Comparison of ENCODE assay signal across 32 cellular contexts in genomic region chr13:43016226-43016625, GRCh38.
"Had no signal": no experiment of that assay in that cellular context is flagged by ENCODE, and none has a peak within 500 bp of the region (broad histone marks: within the 10 kb centered on the region; RNA-seq: fewer than 3 reads in every experiment).

No MANE protein-coding gene starts in this region.

- DNase-seq: activated B cell treated with CpG ODN at 0.5 μM for 24 hours; activated CD4-positive, alpha-beta memory T cell treated with anti-CD3 and anti-CD28 coated beads, Interleukin-2, amount 10 ng/mL, durations not matched to agents 7 days and 5 days; activated CD4-positive, alpha-beta T cell treated with anti-CD3 and anti-CD28 coated beads for 36 hours; activated CD4-positive, alpha-beta T cell treated with anti-CD3 and anti-CD28 coated beads, Interleukin-2, amount 10 ng/mL, durations not matched to agents 24 days and 14 days; activated CD4-positive, CD25-positive, alpha-beta regulatory T cell treated with anti-CD3 and anti-CD28 coated beads, Interleukin-2, amount 50 U/mL, for 72 hours; activated CD8-positive, alpha-beta memory T cell treated with anti-CD3 and anti-CD28 coated beads, Interleukin-2, amount 50 U/mL, for 48 hours; activated gamma-delta T cell; activated naive CD4-positive, alpha-beta T cell; activated naive CD4-positive, alpha-beta T cell treated with anti-CD3 and anti-CD28 coated beads, Interleukin-2, amount 10 ng/mL, durations not matched to agents 7 days and 5 days; activated naive CD8-positive, alpha-beta T cell treated with anti-CD3 and anti-CD28 coated beads, Interleukin-2, amount 10 ng/mL, durations not matched to agents 7 days and 5 days; activated T-cell treated with anti-CD3 and anti-CD28 coated beads for 4 hours; activated T-cell treated with anti-CD3 and anti-CD28 coated beads, Interleukin-2, amount 50 U/mL, for 24 hours; activated T-cell treated with anti-CD3 and anti-CD28 coated beads, Interleukin-2, amount 50 U/mL, for 72 hours; caudate nucleus; colonic mucosa; effector CD8-positive, alpha-beta T cell; foreskin fibroblast; head of caudate nucleus; SW 1271; T-helper 1 cell; T-helper 17 cell; T1000 had no signal

- H3K9me3 ChIP-seq: ascending aorta, colonic mucosa had no signal

- H3K4me3 Mint-ChIP-seq: activated B cell treated with CpG ODN at 0.5 μM for 24 hours; activated CD4-positive, alpha-beta memory T cell treated with anti-CD3 and anti-CD28 coated beads, Interleukin-2, amount 10 ng/mL, durations not matched to agents 7 days and 5 days; activated CD4-positive, alpha-beta T cell treated with anti-CD3 and anti-CD28 coated beads for 36 hours; activated CD4-positive, alpha-beta T cell treated with anti-CD3 and anti-CD28 coated beads, Interleukin-2, amount 10 ng/mL, durations not matched to agents 24 days and 14 days; activated naive CD4-positive, alpha-beta T cell treated with anti-CD3 and anti-CD28 coated beads, Interleukin-2, amount 10 ng/mL, durations not matched to agents 7 days and 5 days; activated naive CD8-positive, alpha-beta T cell treated with anti-CD3 and anti-CD28 coated beads, Interleukin-2, amount 10 ng/mL, durations not matched to agents 7 days and 5 days; activated T-cell treated with anti-CD3 and anti-CD28 coated beads, Interleukin-2, amount 50 U/mL, for 24 hours; activated T-cell treated with anti-CD3 and anti-CD28 coated beads, Interleukin-2, amount 50 U/mL, for 72 hours; brain; T-helper 17 cell; T-helper 2 cell treated with Interferon-gamma antibody and Interleukin-4, amounts not matched to agents 5 μg/mL and 100 μg/mL, for 36 hours had no signal

- H3K4me1 Mint-ChIP-seq: activated B cell treated with CpG ODN at 0.5 μM for 24 hours; activated CD4-positive, alpha-beta memory T cell treated with anti-CD3 and anti-CD28 coated beads, Interleukin-2, amount 10 ng/mL, durations not matched to agents 7 days and 5 days; activated CD4-positive, alpha-beta T cell treated with anti-CD3 and anti-CD28 coated beads for 36 hours; activated CD4-positive, alpha-beta T cell treated with anti-CD3 and anti-CD28 coated beads, Interleukin-2, amount 10 ng/mL, durations not matched to agents 24 days and 14 days; activated naive CD4-positive, alpha-beta T cell treated with anti-CD3 and anti-CD28 coated beads, Interleukin-2, amount 10 ng/mL, durations not matched to agents 7 days and 5 days; activated naive CD8-positive, alpha-beta T cell treated with anti-CD3 and anti-CD28 coated beads, Interleukin-2, amount 10 ng/mL, durations not matched to agents 7 days and 5 days; T-helper 17 cell had no signal

- H3K4me3 ChIP-seq: ascending aorta, colonic mucosa had no signal

- H3K36me3 ChIP-seq: ascending aorta, colonic mucosa had no signal

- H3K27me3 Mint-ChIP-seq: activated B cell treated with CpG ODN at 0.5 μM for 24 hours; activated CD4-positive, alpha-beta memory T cell treated with anti-CD3 and anti-CD28 coated beads, Interleukin-2, amount 10 ng/mL, durations not matched to agents 7 days and 5 days; activated CD4-positive, alpha-beta T cell treated with anti-CD3 and anti-CD28 coated beads for 36 hours; activated naive CD8-positive, alpha-beta T cell treated with anti-CD3 and anti-CD28 coated beads, Interleukin-2, amount 10 ng/mL, durations not matched to agents 7 days and 5 days; activated T-cell treated with anti-CD3 and anti-CD28 coated beads, Interleukin-2, amount 50 U/mL, for 24 hours; brain; T-helper 17 cell had no signal

- H3K4me1 ChIP-seq: ascending aorta, colonic mucosa had no signal

- H3K9me3 Mint-ChIP-seq: activated B cell treated with CpG ODN at 0.5 μM for 24 hours; activated CD4-positive, alpha-beta memory T cell treated with anti-CD3 and anti-CD28 coated beads, Interleukin-2, amount 10 ng/mL, durations not matched to agents 7 days and 5 days; activated CD4-positive, alpha-beta T cell treated with anti-CD3 and anti-CD28 coated beads, Interleukin-2, amount 10 ng/mL, durations not matched to agents 24 days and 14 days; activated naive CD4-positive, alpha-beta T cell treated with anti-CD3 and anti-CD28 coated beads, Interleukin-2, amount 10 ng/mL, durations not matched to agents 7 days and 5 days; activated naive CD4-positive, alpha-beta T cell treated with anti-CD3 and anti-CD28 coated beads, Interleukin-2, amount 50 U/mL, for 72 hours; activated naive CD8-positive, alpha-beta T cell treated with anti-CD3 and anti-CD28 coated beads, Interleukin-2, amount 10 ng/mL, durations not matched to agents 7 days and 5 days; activated T-cell treated with anti-CD3 and anti-CD28 coated beads, Interleukin-2, amount 50 U/mL, for 24 hours; activated T-cell treated with anti-CD3 and anti-CD28 coated beads, Interleukin-2, amount 50 U/mL, for 72 hours; T-helper 2 cell treated with Interferon-gamma antibody and Interleukin-4, amounts not matched to agents 5 μg/mL and 100 μg/mL, for 36 hours had no signal

- FAIRE-seq: endometrium, endothelial cell of umbilical vein, frontal cortex, TTC549 had no signal

- H3K36me3 Mint-ChIP-seq: activated naive CD4-positive, alpha-beta T cell treated with anti-CD3 and anti-CD28 coated beads, Interleukin-2, amount 10 ng/mL, durations not matched to agents 7 days and 5 days; activated naive CD4-positive, alpha-beta T cell treated with anti-CD3 and anti-CD28 coated beads, Interleukin-2, amount 50 U/mL, for 72 hours; activated naive CD8-positive, alpha-beta T cell treated with anti-CD3 and anti-CD28 coated beads, Interleukin-2, amount 10 ng/mL, durations not matched to agents 7 days and 5 days; brain had no signal

- H3K27me3 ChIP-seq: ascending aorta, colonic mucosa had no signal

- H3K27ac Mint-ChIP-seq: activated B cell treated with CpG ODN at 0.5 μM for 24 hours; activated CD4-positive, alpha-beta memory T cell treated with anti-CD3 and anti-CD28 coated beads, Interleukin-2, amount 10 ng/mL, durations not matched to agents 7 days and 5 days; activated CD4-positive, alpha-beta T cell treated with anti-CD3 and anti-CD28 coated beads for 36 hours; activated CD4-positive, alpha-beta T cell treated with anti-CD3 and anti-CD28 coated beads, Interleukin-2, amount 10 ng/mL, durations not matched to agents 24 days and 14 days; activated naive CD4-positive, alpha-beta T cell treated with anti-CD3 and anti-CD28 coated beads, Interleukin-2, amount 10 ng/mL, durations not matched to agents 7 days and 5 days; activated naive CD8-positive, alpha-beta T cell treated with anti-CD3 and anti-CD28 coated beads, Interleukin-2, amount 10 ng/mL, durations not matched to agents 7 days and 5 days; activated T-cell treated with anti-CD3 and anti-CD28 coated beads, Interleukin-2, amount 50 U/mL, for 24 hours; activated T-cell treated with anti-CD3 and anti-CD28 coated beads, Interleukin-2, amount 50 U/mL, for 72 hours; brain; T-helper 17 cell; T-helper 2 cell treated with Interferon-gamma antibody and Interleukin-4, amounts not matched to agents 5 μg/mL and 100 μg/mL, for 36 hours had no signal

- H3K27ac ChIP-seq: ascending aorta, colonic mucosa, VCaP had no signal

- ATAC-seq: activated CD4-positive, alpha-beta T cell treated with anti-CD3 and anti-CD28 coated beads for 36 hours; activated naive CD4-positive, alpha-beta T cell treated with anti-CD3 and anti-CD28 coated beads, Interleukin-2, amount 50 U/mL, for 72 hours; activated T-cell treated with anti-CD3 and anti-CD28 coated beads, Interleukin-2, amount 50 U/mL, for 72 hours; esophagus mucosa; T-helper 17 cell had no signal
